In genomic region chr6:11232177-11232967, GRCh38 we compare ENCODE assay signal across 8 cellular contexts. TPM values are rescaled to one million over a fixed set of nuclear protein-coding genes. Genes with fewer than 3 reads are reported as not detected.
A peak's percentile ranks its signal among the peaks of the same experiment; 100 is the strongest.
DNase-seq lines count a peak whose midpoint lies in the region; ATAC-seq and TF ChIP-seq lines count a peak whose summit lies in the region.

NEDD9 (minus strand) TSS chr6:11232668; CDS start chr6:11232515, 153 bp downstream.

- H3K27me3 Mint-ChIP-seq in effector memory CD8-positive, alpha-beta T cell: no peaks in the 10 kb centered on the region

- peaks cover 18% of the 10 kb centered on the region for H3K36me3 Mint-ChIP-seq in effector memory CD8-positive, alpha-beta T cell (ENCODE audit: insufficient read depth)

- peak within 1 kb of the TSS; percentile 92 to 99 for H3K27ac Mint-ChIP-seq in effector memory CD8-positive, alpha-beta T cell

- no peaks in the 10 kb centered on the region for H3K9me3 Mint-ChIP-seq in effector memory CD8-positive, alpha-beta T cell

- CTCF ChIA-PET in activated CD8-positive, alpha-beta memory T cell treated with anti-CD3 and anti-CD28 coated beads for 36 hours (lab: Charles Lee): interaction anchor here (0.8 to 2.7 kb wide), 6 partner anchors 10 to 86 kb away, joined by 3 to 9 read pairs (median 4); no protein-coding TSS in a partner anchor

- ATAC-seq in effector memory CD8-positive, alpha-beta T cell (replicated peaks): peak; percentile 90

- peaks cover 48 to 67% of the 10 kb centered on the region in 2 donors for H3K4me1 Mint-ChIP-seq in effector memory CD8-positive, alpha-beta T cell (ENCODE audit: low read depth in 2 of 2)

- TF ChIP-seq CTCF in GM20000 (IDR thresholded peaks at IDR 0.05; ENCODE audit: extremely low read depth, missing control alignments): no peak

- peak; percentile 68 for DNase-seq in CMK (ENCODE audit: low read depth)
- peak; percentile 95 for DNase-seq in GM20000 (ENCODE audit: low spot score)
- peak; percentile 98 for DNase-seq in HT-29 (ENCODE audit: low spot score)
- DNase-seq in NOMO-1 (lab: John Stamatoyannopoulos, UW; ENCODE audit: unreplicated experiment in 2 of 2): peak; percentile 95 to 97
- DNase-seq in effector memory CD8-positive, alpha-beta T cell: peak; percentile 91 to 93 (median 93)
- DNase-seq in medulla oblongata (ENCODE audit: extremely low spot score): peak; percentile 98
- DNase-seq in stimulated activated CD8-positive, alpha-beta memory T cell treated with anti-CD3 and anti-CD28 coated beads, Interleukin-12 subunit alpha, Interleukin-12 subunit beta, amount 100 ng/mL, for 1 hour (ENCODE audit: low read depth): peak; percentile 87

- POLR2A ChIA-PET in activated CD8-positive, alpha-beta memory T cell treated with anti-CD3 and anti-CD28 coated beads for 36 hours (lab: Charles Lee): interaction anchor here (0.6 to 1.7 kb wide), 14 partner anchors 8 to 508 kb away, joined by 3 to 16 read pairs (median 4); no protein-coding TSS in a partner anchor

- peak within 1 kb of the TSS; percentile 79 to 89 for H3K4me3 Mint-ChIP-seq in effector memory CD8-positive, alpha-beta T cell

RNA-seq across cellular contexts. Expression of gene NEDD9, which starts in this region (rescaled TPM):
- total RNA-seq in HT-29 (2014; rRNA removed; shearing (Covaris generic)): 35.4 and 36.4 TPM in 2 replicates
- 10 to 100 TPM; 57.5 to 57.9 TPM for total RNA-seq in activated CD8-positive, alpha-beta memory T cell treated with anti-CD3 and anti-CD28 coated beads for 36 hours

Comparison
In these comparisons a context has a peak if more than half of its experiments do, and no peak if none do; other contexts are left out.
1. Peak in every context shown above with its lines: DNase-seq and ATAC-seq.